Comparison of ENCODE assay signal across 8 cellular contexts in the genomic region with DNA sequence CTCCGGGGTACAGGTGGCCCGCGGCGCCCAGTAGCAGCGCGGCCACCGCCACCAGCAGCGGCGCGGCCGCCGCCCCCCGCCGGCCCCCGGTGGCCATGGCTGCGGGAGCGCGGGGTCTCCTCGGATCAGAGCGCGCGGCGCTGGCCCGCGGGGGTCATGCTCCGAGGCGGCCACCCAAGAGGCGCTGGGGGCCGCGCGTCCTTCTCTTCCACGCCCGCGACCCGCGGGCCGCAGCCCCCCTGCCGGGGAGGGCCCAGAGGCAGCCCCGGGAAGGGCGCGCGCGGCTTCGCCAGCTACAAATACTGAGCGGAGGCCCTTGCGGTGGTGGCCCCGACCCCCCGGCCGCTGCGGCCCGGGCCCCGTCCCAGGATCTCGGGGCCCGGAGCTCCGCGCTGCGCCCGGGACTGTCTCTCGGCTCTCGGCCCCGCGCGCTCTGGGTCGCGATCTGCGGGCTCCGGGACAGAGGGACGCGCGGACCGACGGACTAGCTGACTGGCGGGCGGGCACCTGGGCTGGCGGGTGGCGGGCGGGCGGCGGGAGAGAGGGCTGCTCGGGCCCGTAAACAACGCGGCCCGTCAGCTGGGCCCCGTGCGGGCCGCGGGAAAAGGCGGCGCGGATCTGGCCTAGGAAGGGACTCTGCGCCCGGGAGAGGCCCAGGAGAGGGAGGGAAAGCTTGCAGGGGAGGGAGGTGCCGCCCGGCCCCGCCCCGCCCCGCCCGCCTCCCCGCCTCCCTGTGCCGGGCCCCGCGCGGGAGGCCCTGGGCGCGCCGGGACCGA. TPM values are rescaled to one million over a fixed set of nuclear protein-coding genes. Genes with fewer than 3 reads are reported as not detected.
DNase-seq lines count a peak whose midpoint lies in the region; TF ChIP-seq lines count a peak whose summit lies in the region.

A gene (minus strand): TSS at position 620 of the 776 bp plus-strand sequence. CDS start 523 bp downstream, at position 97.

- H2AFZ ChIP-seq in MM.1S (ENCODE audit: low read length) = peak within 1 kb of the TSS; percentile 95

- in situ Hi-C loops in transverse colon (cut with MboI; ENCODE audit: low pct_ligation_motif_present in 1 of 4, low pct_unique_long_range_greater_than_20kb in 1 of 4, low sequenced_read_pairs in 3 of 4) = loop anchor here (5.0 to 25.0 kb wide), 4 partner anchors 89 to 107 kb away; no protein-coding TSS in a partner anchor

- peak within 1 kb of the TSS; percentile 77 for H3K27ac ChIP-seq in MM.1S (ENCODE audit: low read length)
- no peak within 1 kb of the TSS for H3K27ac ChIP-seq in SJSA1
- H3K27ac ChIP-seq in adipose tissue (ENCODE audit: low read depth, low read length) = peak within 1 kb of the TSS; percentile 2
- H3K27ac ChIP-seq in cardiac muscle cell = peak within 1 kb of the TSS; percentile 61
- H3K27ac ChIP-seq in ovary = peak within 1 kb of the TSS; percentile 97 to 99
- H3K27ac ChIP-seq in transverse colon = peak within 1 kb of the TSS; percentile 86 to 98 (median 94)

- peaks cover 46% of the 10 kb centered on the region for H3K79me2 ChIP-seq in MM.1S (ENCODE audit: low read length)

- no peak for TF ChIP-seq CTCF in MM.1S (IDR thresholded peaks at IDR 0.05; ENCODE audit: low read length)
- no peak for TF ChIP-seq CTCF in cardiac muscle cell (IDR thresholded peaks at IDR 0.05; ENCODE audit: low read depth, low read length)
- TF ChIP-seq CTCF in ovary (IDR thresholded peaks at IDR 0.05) = no peak
- TF ChIP-seq CTCF in transverse colon (IDR thresholded peaks at IDR 0.05) = no peak

- H3K9me3 ChIP-seq in MM.1S (replicated peaks; ENCODE audit: insufficient read depth, low read length) (no peaks in the 10 kb centered on the region), SJSA1 (replicated peaks) (no peaks in the 10 kb centered on the region; the same call in 1 of the 2 replicates), cardiac muscle cell (ENCODE audit: low read depth) (no peaks in the 10 kb centered on the region), ovary (no peaks in the 10 kb centered on the region), transverse colon (no peaks in the 10 kb centered on the region)

- peaks cover 4% of the 10 kb centered on the region; the same call in 1 of the 2 replicates for H4K20me1 ChIP-seq in MM.1S (ENCODE audit: insufficient read depth, low read length)

- 0 to 1% (median 1%) methylated on average over 48 to 108 of the region's 108 CpGs for WGBS in adipose tissue, 3 donors
- 1% methylated on average over 39 to 107 of the region's 108 CpGs for WGBS in ovary, 3 donors
- 1% methylated on average over 79 of the region's 108 CpGs; no CpG with 5 or more reads in 1 of the 2 donors for WGBS in transverse colon (ENCODE audit: low coverage in 1 of 2), 2 donors

- TF ChIP-seq POLR2A in ovary (IDR thresholded peaks at IDR 0.05) (peak; percentile 27), transverse colon (IDR thresholded peaks at IDR 0.05) (peak; percentile 67)

- H3K9me2 ChIP-seq in MM.1S (replicated peaks; ENCODE audit: insufficient read depth, low read length) = no peaks in the 10 kb centered on the region

- peaks cover 14% of the 10 kb centered on the region; the same call in 1 of the 2 replicates for H3F3A ChIP-seq in MM.1S (ENCODE audit: insufficient read depth, low read length)

- H3K27me3 ChIP-seq in MM.1S (replicated peaks; ENCODE audit: insufficient read depth, low read length) = no peaks in the 10 kb centered on the region
- peaks cover 8% of the 10 kb centered on the region for H3K27me3 ChIP-seq in SJSA1 (replicated peaks)
- peaks cover 6% of the 10 kb centered on the region for H3K27me3 ChIP-seq in cardiac muscle cell
- no peaks in the 10 kb centered on the region for H3K27me3 ChIP-seq in ovary
- no peaks in the 10 kb centered on the region for H3K27me3 ChIP-seq in transverse colon

- intact Hi-C loops in ovary (cut with DNase I) (loop anchor here (1.0 to 10.0 kb wide), 6 partner anchors 37 to 872 kb away; a partner anchor contains a TSS), transverse colon (cut with DNase I; ENCODE audit: low total_unique reads) (loop anchor here (1.0 kb wide), 1 partner anchor 96 kb away; no protein-coding TSS in a partner anchor)

- H3K4me2 ChIP-seq in MM.1S (ENCODE audit: low read depth, low read length) = peak within 1 kb of the TSS; percentile 77

- H3K4me3 ChIP-seq in MM.1S (ENCODE audit: low read length) (peak within 1 kb of the TSS; percentile 83), SJSA1 (peak within 1 kb of the TSS; percentile 41), cardiac muscle cell (peak within 1 kb of the TSS; percentile 84), ovary (peak within 1 kb of the TSS; percentile 99), transverse colon (peak within 1 kb of the TSS; percentile 74 to 100 (median 100))

- peak within 1 kb of the TSS; percentile 89 for H3K9ac ChIP-seq in MM.1S (ENCODE audit: low read length)

- H3K36me3 ChIP-seq in MM.1S (replicated peaks; ENCODE audit: insufficient read depth, low read length) = no peaks in the 10 kb centered on the region
- no peaks in the 10 kb centered on the region for H3K36me3 ChIP-seq in SJSA1
- H3K36me3 ChIP-seq in cardiac muscle cell = no peaks in the 10 kb centered on the region
- no peaks in the 10 kb centered on the region for H3K36me3 ChIP-seq in ovary
- no peaks in the 10 kb centered on the region for H3K36me3 ChIP-seq in transverse colon

- peaks cover 19% of the 10 kb centered on the region for H3K4me1 ChIP-seq in MM.1S (ENCODE audit: low read length)
- H3K4me1 ChIP-seq in SJSA1 (replicated peaks) = no peaks in the 10 kb centered on the region
- no peaks in the 10 kb centered on the region for H3K4me1 ChIP-seq in cardiac muscle cell (ENCODE audit: low read depth)
- peaks cover 6% of the 10 kb centered on the region for H3K4me1 ChIP-seq in ovary (ENCODE audit: insufficient read depth)
- peaks cover 7 to 34% (median 24%) of the 10 kb centered on the region in 4 donors for H3K4me1 ChIP-seq in transverse colon

- DNase-seq in DMS53 (lab: John Stamatoyannopoulos, UW) (peak; percentile 94), H4 (ENCODE audit: low spot score) (peak; percentile 82), MM.1S (peak; percentile 97), SJSA1 (ENCODE audit: low read depth in 1 of 2, low spot score in 2 of 2) (peak in 1 of 2 experiments; percentile 30), cardiac muscle cell (ENCODE audit: low read depth in 1 of 2, low spot score in 1 of 2) (peak; percentile 91 to 94), ovary (peak; percentile 90 to 93 (median 91)), transverse colon (peak; percentile 93)

- no peak for TF ChIP-seq EP300 in ovary (IDR thresholded peaks at IDR 0.05)
- TF ChIP-seq EP300 in transverse colon (IDR thresholded peaks at IDR 0.05; ENCODE audit: low read depth) = no peak

RNA-seq across cellular contexts. Expression of the gene that starts here (rescaled TPM):
- 3.3 and 3.8 TPM in 2 replicates for total RNA-seq in H4 (2014; rRNA removed; shearing (Covaris generic))
- 0.50 and 1.2 TPM in 2 replicates for total RNA-seq in SJSA1 (2014; rRNA removed; shearing (Covaris generic))
- polyA plus RNA-seq in adipose tissue (10 to 100 TPM; 10.2 to 33.5 (median 15.5) TPM), cardiac muscle cell (7.0 and 8.6 TPM in 2 replicates), ovary (10 to 100 TPM; 30.2 to 42.2 TPM)
- total RNA-seq in cardiac muscle cell (27.8 and 34.9 TPM in 2 replicates), ovary (100 to 1,000 TPM in 4 of 7 donors, 10 to 100 TPM in 3; 77.2 to 203 (median 113) TPM), transverse colon (100 to 1,000 TPM; 134 to 252 (median 164) TPM)

Comparison
In these comparisons a context has a peak if more than half of its experiments do, and no peak if none do; other contexts are left out.
1. H3K4me3 ChIP-seq: peak in every context shown above with its lines; median percentile 100 in transverse colon; 99 in ovary; 84 in cardiac muscle cell; 83 in MM.1S; 41 in SJSA1.